In the genomic region with DNA sequence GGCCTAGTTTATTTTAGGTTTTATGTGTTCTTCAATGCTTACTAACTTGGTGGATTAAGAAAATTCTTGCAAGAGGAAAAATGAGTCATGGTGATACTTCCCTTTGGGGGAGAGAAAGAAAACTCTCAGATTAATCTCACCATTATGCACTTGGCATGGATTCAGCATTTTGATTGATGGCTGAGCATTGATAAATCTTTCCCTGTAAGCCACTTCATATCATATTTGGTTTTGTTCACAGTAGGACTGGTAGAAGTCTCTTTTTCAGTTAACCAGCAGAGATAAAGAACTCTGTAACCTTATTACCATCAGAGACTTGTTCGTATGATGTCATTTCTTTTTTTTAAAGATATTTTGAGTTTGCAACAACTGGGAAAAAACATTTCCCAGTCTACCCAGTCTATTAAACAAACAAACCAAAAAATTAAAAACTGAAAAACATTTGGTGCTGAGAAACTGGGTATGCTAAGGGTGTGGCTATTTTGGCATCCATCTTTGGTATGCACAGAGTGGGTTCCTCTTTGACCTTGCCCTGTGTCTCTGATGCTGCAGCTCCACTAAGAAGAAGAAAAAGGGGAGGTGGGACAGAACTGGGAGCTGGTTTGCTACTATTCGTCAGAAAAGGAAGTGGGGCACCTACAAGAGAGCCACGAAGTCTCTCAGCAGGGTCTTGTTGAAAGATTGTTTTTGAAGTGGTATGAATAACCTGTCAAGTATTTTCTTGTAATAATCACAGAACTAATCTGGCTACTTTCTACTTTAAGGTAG, we compare ENCODE assay signal across 9 cellular contexts. TPM values are rescaled to one million over a fixed set of nuclear protein-coding genes. Genes with fewer than 3 reads are reported as not detected.
DNase-seq lines count a peak whose midpoint lies in the region; ATAC-seq, FAIRE-seq and TF ChIP-seq lines count a peak whose summit lies in the region.
"Had no signal": no experiment of that assay in that cellular context is flagged by ENCODE, and none has a peak within 500 bp of the region (broad histone marks: within the 10 kb centered on the region; RNA-seq: fewer than 3 reads in every experiment).

No MANE protein-coding gene starts in this region.

- H3K4me1 ChIP-seq in PC-9 (replicated peaks; ENCODE audit: insufficient read depth) (peaks cover 60% of the 10 kb centered on the region), endothelial cell of umbilical vein (ENCODE audit: control insufficient read depth, extremely low read depth, insufficient read depth, low read length) (peaks cover 71% of the 10 kb centered on the region), Caco-2 (peaks cover 44% of the 10 kb centered on the region)

- intact Hi-C loops in PC-9 (cut with micrococcal nuclease; ENCODE audit: unreplicated experiment) (loop anchor here (1.0 kb wide), 3 partner anchors 17 to 61 kb away; a partner anchor contains a TSS), endothelial cell of umbilical vein (cut with micrococcal nuclease) (loop anchor here (1.0 to 2.0 kb wide), 5 partner anchors 16 to 70 kb away; no protein-coding TSS in a partner anchor), Caco-2 (cut with micrococcal nuclease; ENCODE audit: unreplicated experiment) (no loop called here)

- peaks cover 24% of the 10 kb centered on the region for H3K4me1 Mint-ChIP-seq in Caco-2 (ENCODE audit: low read depth, unreplicated experiment)

- H3K27ac ChIP-seq in PC-9 (peak overlapping the region; percentile 98), endothelial cell of umbilical vein (ENCODE audit: insufficient read depth, low read depth, low read length) (peak overlapping the region; percentile 93)

- H3K36me3 ChIP-seq in PC-9 (ENCODE audit: low read depth) (no peaks in the 10 kb centered on the region), endothelial cell of umbilical vein (ENCODE audit: control insufficient read depth in 2 of 2, extremely low read depth in 1 of 2, insufficient read depth in 2 of 2, low read length in 2 of 2) (no peaks in the 10 kb centered on the region), Caco-2 (ENCODE audit: control insufficient read depth, insufficient read depth, low read length) (no peaks in the 10 kb centered on the region)

- H3K9me3 ChIP-seq in PC-9 (ENCODE audit: insufficient read depth, low read depth) (no peaks in the 10 kb centered on the region), endothelial cell of umbilical vein (replicated peaks; ENCODE audit: control insufficient read depth, insufficient read depth, low read length) (no peaks in the 10 kb centered on the region), Caco-2 (no peaks in the 10 kb centered on the region)

- TF ChIP-seq POLR2A in endothelial cell of umbilical vein (IDR thresholded peaks at IDR 0.05; ENCODE audit: low read depth, low read length), result no peak

- peaks cover 17% of the 10 kb centered on the region for H3K36me3 Mint-ChIP-seq in Caco-2 (ENCODE audit: insufficient read depth, unreplicated experiment)

- H3K27me3 ChIP-seq in PC-9 (ENCODE audit: insufficient read depth, low read depth) (no peaks in the 10 kb centered on the region), endothelial cell of umbilical vein (ENCODE audit: control insufficient read depth in 2 of 2, insufficient read depth in 2 of 2, low read length in 2 of 2) (no peaks in the 10 kb centered on the region), Caco-2 (replicated peaks; ENCODE audit: control insufficient read depth, insufficient read depth, low read length) (no peaks in the 10 kb centered on the region)

- H3K4me3 Mint-ChIP-seq in Caco-2 (ENCODE audit: unreplicated experiment), result no peak overlapping the region
- H3K4me3 Mint-ChIP-seq: T-helper 1 cell treated with Interleukin-12 subunit alpha and Interleukin-12 subunit beta and Interleukin-4 antibody, amounts not matched to agents 30 μg/mL and 1 μg/mL, for 36 hours had no signal

- H3K27me3 Mint-ChIP-seq in Caco-2 (ENCODE audit: insufficient read depth, unreplicated experiment), result no peaks in the 10 kb centered on the region

- H2AFZ ChIP-seq in PC-9 (no peak overlapping the region), endothelial cell of umbilical vein (ENCODE audit: low read depth, low read length) (no peak overlapping the region)

- no peak overlapping the region for H3K27ac Mint-ChIP-seq in Caco-2 (ENCODE audit: unreplicated experiment)

- TSS peak; percentile 4 for BruUV-seq in PC-9 (replicated peaks; lab: Mats Ljungman, UMichigan)
- BruUV-seq in endothelial cell of umbilical vein (replicated peaks; lab: Mats Ljungman, UMichigan), result no TSS peak
- no TSS peak for BruUV-seq in Caco-2 (replicated peaks; lab: Mats Ljungman, UMichigan)

- no peak for ATAC-seq in HG03196 (IDR thresholded peaks at IDR 0.05; ENCODE audit: unreplicated experiment)

- dilution Hi-C loops in endothelial cell of umbilical vein (cut with MboI; ENCODE audit: extremely low pct_ligation_motif_present, low sequenced_read_pairs), result no loop called here

- H3F3A ChIP-seq in PC-9 (ENCODE audit: insufficient read depth, low read depth), result peaks cover 38% of the 10 kb centered on the region

- H3K79me2 ChIP-seq in PC-9 (ENCODE audit: low read depth) (peaks cover 99% of the 10 kb centered on the region), endothelial cell of umbilical vein (ENCODE audit: control insufficient read depth, insufficient read depth, low read length) (peaks cover 92% of the 10 kb centered on the region)

- no peaks in the 10 kb centered on the region for H3K9me1 ChIP-seq in endothelial cell of umbilical vein (replicated peaks; ENCODE audit: control insufficient read depth, extremely low read depth, insufficient read depth, low read length)

- TF ChIP-seq CTCF in PC-9 (conservative IDR thresholded peaks at IDR 0.05), result no peak
- TF ChIP-seq CTCF in endothelial cell of umbilical vein (IDR thresholded peaks at IDR 0.05; ENCODE audit: extremely low read depth in 1 of 2, insufficient read depth in 1 of 2, low read depth in 1 of 2, low read length in 2 of 2), result no peak
- TF ChIP-seq CTCF in Caco-2 (IDR thresholded peaks at IDR 0.05; ENCODE audit: insufficient read depth in 1 of 2, low read depth in 1 of 2, low read length in 1 of 2, severe bottlenecking in 1 of 2, unreplicated experiment in 1 of 2), result no peak

- no peaks in the 10 kb centered on the region for H3K9me3 Mint-ChIP-seq in Caco-2 (ENCODE audit: unreplicated experiment)
- H3K9me3 Mint-ChIP-seq: T-helper 1 cell treated with Interleukin-12 subunit alpha and Interleukin-12 subunit beta and Interleukin-4 antibody, amounts not matched to agents 30 μg/mL and 1 μg/mL, for 36 hours had no signal

- H3K4me2 ChIP-seq in PC-9 (peak overlapping the region; percentile 69), endothelial cell of umbilical vein (ENCODE audit: insufficient read depth, low read length) (peak overlapping the region; percentile 93)

- H4K20me1 ChIP-seq in PC-9 (ENCODE audit: insufficient read depth) (no peaks in the 10 kb centered on the region), endothelial cell of umbilical vein (replicated peaks; ENCODE audit: control insufficient read depth, extremely low read depth, insufficient read depth, low read length) (no peaks in the 10 kb centered on the region)

- H3K9ac ChIP-seq in endothelial cell of umbilical vein (replicated peaks; ENCODE audit: extremely low read depth, insufficient read depth, low read length), result peak overlapping the region; percentile 66

- DNase-seq in GM04504 (ENCODE audit: low read depth) (peak; percentile 27), PC-9 (peak; percentile 41 to 88), endothelial cell of umbilical vein (ENCODE audit: low read depth, low spot score) (peak; percentile 97), putamen (ENCODE audit: low spot score) (peak; percentile 58), Caco-2 (no peak), NCI-H1092 treated with DMSO at 0.1 percent for 48 hours (lab: John Stamatoyannopoulos, UW) (no peak), superior temporal gyrus (ENCODE audit: extremely low spot score) (no peak)

- CTCF ChIA-PET in PC-9 (lab: Charles Lee) (no interaction called here), endothelial cell of umbilical vein (lab: Charles Lee) (interaction anchor here (1.0 to 1.7 kb wide), 4 partner anchors 13 to 42 kb away, joined by 3 to 5 read pairs (median 4); no protein-coding TSS in a partner anchor), Caco-2 (lab: Charles Lee) (no interaction called here)

- POLR2A ChIA-PET in PC-9 (lab: Charles Lee; ENCODE audit: unreplicated experiment), result interaction anchor here (0.7 to 1.0 kb wide), 2 partner anchors 14 to 18 kb away, joined by 7 to 8 read pairs; a partner anchor contains a TSS
- POLR2A ChIA-PET in endothelial cell of umbilical vein (lab: Charles Lee), result no interaction called here
- POLR2A ChIA-PET in Caco-2 (lab: Charles Lee), result no interaction called here

- H3K4me3 ChIP-seq in PC-9 (peak overlapping the region; percentile 26; the same call in 1 of the 2 replicates), endothelial cell of umbilical vein (replicated peaks in 1 of 3; ENCODE audit: insufficient read depth in 1 of 3, low read depth in 1 of 3, low read length in 3 of 3) (peak overlapping the region in 1 of 3 experiments; percentile 24), Caco-2 (ENCODE audit: low read depth, low read length) (no peak overlapping the region)

- no peaks in the 10 kb centered on the region for H3K9me2 ChIP-seq in PC-9 (ENCODE audit: insufficient read depth)

- FAIRE-seq in endothelial cell of umbilical vein (lab: Jason Lieb, UNC), result peak; percentile 83

TF ChIP-seq in endothelial cell of umbilical vein, 7 proteins besides CTCF, POLR2A, EP300 and RAD21:
- TF ChIP-seq POLR2AphosphoS5 (IDR thresholded peaks at IDR 0.05; ENCODE audit: insufficient read depth, low read depth, low read length) (peak; percentile 20), JUN (IDR thresholded peaks at IDR 0.05; ENCODE audit: borderline replicate concordance, insufficient read depth, insufficient read length, low read depth) (peak; percentile 91), FOS (IDR thresholded peaks at IDR 0.05; ENCODE audit: borderline replicate concordance, insufficient read depth, low read length) (peak; percentile 81), GATA2 (IDR thresholded peaks at IDR 0.05; ENCODE audit: insufficient read depth, insufficient read length, low read depth, low read length) (peak; percentile 59), MYC (IDR thresholded peaks at IDR 0.05; ENCODE audit: low read depth, low read length) (no peak), EZH2 (IDR thresholded peaks at IDR 0.05; ENCODE audit: borderline replicate concordance, low read depth, low read length, severe bottlenecking) (no peak)
TF ChIP-seq in endothelial cell of umbilical vein: peak in this region for 4.

RNA-seq across cellular contexts. Expression of a gene that starts 17.2 kb away (rescaled TPM):
- total RNA-seq in PC-9 (2021), result 94.9 and 125 TPM in 2 replicates
- 63.7 and 64.3 TPM in 2 replicates for total RNA-seq in endothelial cell of umbilical vein
- 7.6 and 10.4 TPM in 2 replicates for polyA plus RNA-seq in endothelial cell of umbilical vein
- polyA plus RNA-seq in endothelial cell of umbilical vein (2011; cell fraction: cytosol; rRNA removed), result 11.2 and 12.1 TPM in 2 replicates
- 11.2 and 15.0 TPM in 2 replicates for polyA plus RNA-seq in endothelial cell of umbilical vein (2011; cell fraction: nucleus; rRNA removed)
- polyA plus RNA-seq in endothelial cell of umbilical vein (2012), result 23.2 and 28.8 TPM in 2 replicates
- polyA minus RNA-seq in endothelial cell of umbilical vein, result 24.7 and 41.7 TPM in 2 replicates
- 17.8 TPM for polyA minus RNA-seq in endothelial cell of umbilical vein (2011; cell fraction: cytosol; rRNA and poly(A)+ RNA removed)
- 42.3 and 50.2 TPM in 2 replicates for polyA minus RNA-seq in endothelial cell of umbilical vein (2011; cell fraction: nucleus; rRNA and poly(A)+ RNA removed)
- total RNA-seq in Caco-2 (2022), result 46.8 and 54.4 TPM in 2 replicates

Comparison
In these comparisons a context has a peak if more than half of its experiments do, and no peak if none do; other contexts are left out.
1. DNase-seq: peak in GM04504 (single experiment), PC-9 (2 of 2), endothelial cell of umbilical vein (single experiment) and putamen (single experiment); none in Caco-2 (0 of 2), NCI-H1092 treated with DMSO at 0.1 percent for 48 hours (single experiment) and superior temporal gyrus (single experiment).